30 cellular contexts compared by ENCODE assay signal in the genomic region with DNA sequence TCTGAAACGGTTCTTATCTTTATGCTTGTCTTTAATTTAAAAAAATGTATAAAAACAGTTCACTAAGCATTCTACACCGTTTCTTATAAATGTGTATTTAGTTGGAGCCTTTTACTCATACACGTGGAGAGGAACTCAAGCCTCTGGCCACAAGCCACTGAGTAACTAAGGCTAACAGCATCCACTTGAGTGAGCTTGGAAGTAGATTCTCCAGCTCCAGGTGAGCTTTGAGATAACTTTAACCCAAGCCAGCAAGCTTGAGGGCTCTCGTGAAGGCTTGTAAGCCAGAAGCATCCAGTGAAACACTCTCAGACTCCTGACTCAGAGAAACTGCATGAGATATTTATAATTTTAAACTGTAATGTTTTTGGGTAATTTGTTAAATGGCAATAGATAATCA.
"Had no signal": no experiment of that assay in that cellular context is flagged by ENCODE, and none has a peak within 500 bp of the region (broad histone marks: within the 10 kb centered on the region; RNA-seq: fewer than 3 reads in every experiment).

No MANE protein-coding gene starts in this region.

- H3K9me3 ChIP-seq: adrenal gland, body of pancreas, colonic mucosa, esophagus squamous epithelium, gastroesophageal sphincter had no signal

- H3K27ac ChIP-seq: adrenal gland, body of pancreas, colonic mucosa, epithelial cell of prostate, esophagus squamous epithelium, gastroesophageal sphincter, WERI-Rb-1 had no signal

- H3K27me3 ChIP-seq: adrenal gland, body of pancreas, colonic mucosa, esophagus squamous epithelium, gastroesophageal sphincter had no signal

- DNase-seq: activated B cell treated with CpG ODN at 0.5 μM for 24 hours; activated CD4-positive, alpha-beta T cell treated with anti-CD3 and anti-CD28 coated beads for 48 hours; activated CD4-positive, alpha-beta T cell treated with anti-CD3 and anti-CD28 coated beads, Interleukin-2, amount 50 U/mL, for 1 hour; activated CD4-positive, alpha-beta T cell treated with anti-CD3 and anti-CD28 coated beads, Interleukin-2, amount 50 U/mL, for 48 hours; activated CD8-positive, alpha-beta memory T cell treated with anti-CD3 and anti-CD28 coated beads for 24 hours; activated CD8-positive, alpha-beta T cell treated with anti-CD3 and anti-CD28 coated beads for 36 hours; activated effector memory CD4-positive, alpha-beta T cell treated with anti-CD3 and anti-CD28 coated beads, Interleukin-2, amount 50 U/mL, for 16 hours; activated naive CD4-positive, alpha-beta T cell treated with anti-CD3 and anti-CD28 coated beads for 36 hours; activated naive CD8-positive, alpha-beta T cell treated with anti-CD3 and anti-CD28 coated beads for 36 hours; activated naive CD8-positive, alpha-beta T cell treated with anti-CD3 and anti-CD28 coated beads, Interleukin-2, amount 50 U/mL, for 24 hours; activated T-cell treated with anti-CD3 and anti-CD28 coated beads, Interleukin-2, amount 50 U/mL, for 1 hour; activated T-cell treated with anti-CD3 and anti-CD28 coated beads, Interleukin-2, amount 50 U/mL, for 48 hours; adrenal gland; amygdala; aorta; body of pancreas; central memory CD4-positive, alpha-beta T cell; cerebellar nuclear complex; colonic mucosa; effector CD8-positive, alpha-beta T cell; esophagus squamous epithelium; foreskin melanocyte; head of caudate nucleus; T-helper 1 cell; T-helper 17 cell; T1000; WERI-Rb-1 had no signal

- ATAC-seq: activated CD4-positive, CD25-positive, alpha-beta regulatory T cell treated with anti-CD3 and anti-CD28 coated beads, Interleukin-2, amount 50 U/mL, for 24 hours; activated CD8-positive, alpha-beta T cell treated with anti-CD3 and anti-CD28 coated beads for 36 hours; activated naive CD8-positive, alpha-beta T cell treated with anti-CD3 and anti-CD28 coated beads, Interleukin-2, amount 50 U/mL, for 24 hours; body of pancreas; gastroesophageal sphincter; T-helper 17 cell had no signal

- H3K36me3 ChIP-seq: adrenal gland, colonic mucosa, esophagus squamous epithelium, gastroesophageal sphincter, WERI-Rb-1 had no signal

- H3K4me3 ChIP-seq: adrenal gland, body of pancreas, colonic mucosa, esophagus squamous epithelium, gastroesophageal sphincter had no signal

- H3K4me1 ChIP-seq: adrenal gland, body of pancreas, colonic mucosa, esophagus squamous epithelium, gastroesophageal sphincter had no signal
